1 cellular context compared by ENCODE assay signal in the genomic region with DNA sequence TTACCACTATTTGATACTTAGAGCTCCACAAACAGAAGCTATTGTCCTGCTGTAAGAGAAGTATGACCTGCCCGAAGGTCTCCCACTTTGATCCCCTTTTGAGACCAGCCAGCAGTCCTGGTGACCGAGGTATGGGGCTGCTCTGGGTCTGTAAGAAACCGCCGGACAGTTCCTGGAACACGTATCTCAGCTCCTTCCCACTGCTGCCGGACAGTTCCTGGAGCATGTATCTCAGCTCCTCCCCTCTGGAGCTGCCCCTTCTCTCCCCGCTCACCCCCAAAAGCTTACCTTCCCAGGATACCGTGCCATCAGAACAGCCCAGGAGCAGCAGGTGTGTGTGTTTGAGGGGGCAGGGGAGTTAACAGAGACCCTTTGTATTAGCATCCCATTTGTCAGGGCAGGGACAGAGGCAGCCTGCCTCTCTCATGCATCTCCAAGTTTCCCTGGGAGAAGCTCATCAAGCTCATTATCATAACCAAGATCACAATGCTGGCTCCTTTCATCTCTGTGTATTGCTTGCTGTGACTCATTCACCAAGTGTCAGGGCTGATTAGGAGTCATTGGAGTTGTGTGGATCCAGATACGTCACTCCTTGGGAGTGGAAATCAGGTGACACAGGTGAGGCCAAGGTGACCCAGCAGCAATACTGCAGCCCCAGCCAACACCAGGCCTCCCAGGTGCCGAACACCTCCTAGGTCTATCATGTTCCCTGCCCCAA.
TF ChIP-seq lines count a peak whose summit lies in the region.

No MANE protein-coding gene starts in this region.

TF ChIP-seq in SK-N-SH treated with all-trans-retinoic acid at 6 μM for 48 hours, 23 proteins besides CTCF, POLR2A, EP300 and RAD21 (continued from another document):
- TF ChIP-seq CSDC2 (CRISPR knock-in tag; IDR thresholded peaks at IDR 0.05): no peak
- TF ChIP-seq ESRRG (CRISPR knock-in tag; IDR thresholded peaks at IDR 0.05): no peak
- TF ChIP-seq TCF4 (CRISPR knock-in tag; IDR thresholded peaks at IDR 0.05; ENCODE audit: borderline replicate concordance): no peak
- 0 out of 2 replicates have a peak, but pooled peaks have one; percentile 20 for TF ChIP-seq ZC3H10 (CRISPR knock-in tag; IDR thresholded peaks at IDR 0.05)
- no peak for TF ChIP-seq ZFP30 (CRISPR knock-in tag; IDR thresholded peaks at IDR 0.05)
- TF ChIP-seq ZNF565 (CRISPR knock-in tag; conservative IDR thresholded peaks at IDR 0.05; ENCODE audit: low read depth): no peak
- TF ChIP-seq, protein P1, sequence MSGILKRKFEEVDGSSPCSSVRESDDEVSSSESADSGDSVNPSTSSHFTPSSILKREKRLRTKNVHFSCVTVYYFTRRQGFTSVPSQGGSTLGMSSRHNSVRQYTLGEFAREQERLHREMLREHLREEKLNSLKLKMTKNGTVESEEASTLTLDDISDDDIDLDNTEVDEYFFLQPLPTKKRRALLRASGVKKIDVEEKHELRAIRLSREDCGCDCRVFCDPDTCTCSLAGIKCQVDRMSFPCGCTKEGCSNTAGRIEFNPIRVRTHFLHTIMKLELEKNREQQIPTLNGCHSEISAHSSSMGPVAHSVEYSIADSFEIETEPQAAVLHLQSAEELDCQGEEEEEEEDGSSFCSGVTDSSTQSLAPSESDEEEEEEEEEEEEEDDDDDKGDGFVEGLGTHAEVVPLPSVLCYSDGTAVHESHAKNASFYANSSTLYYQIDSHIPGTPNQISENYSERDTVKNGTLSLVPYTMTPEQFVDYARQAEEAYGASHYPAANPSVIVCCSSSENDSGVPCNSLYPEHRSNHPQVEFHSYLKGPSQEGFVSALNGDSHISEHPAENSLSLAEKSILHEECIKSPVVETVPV (CRISPR knock-in tag; IDR thresholded peaks at IDR 0.05): no peak
- TF ChIP-seq SNAI2 (CRISPR knock-in tag; IDR thresholded peaks at IDR 0.05): no peak
- peak; percentile 50; the same call in 1 of the 2 replicates for TF ChIP-seq TOX (CRISPR knock-in tag; IDR thresholded peaks at IDR 0.05; ENCODE audit: borderline replicate concordance)
